Comparison of ENCODE assay signal across 14 cellular contexts in the genomic region with DNA sequence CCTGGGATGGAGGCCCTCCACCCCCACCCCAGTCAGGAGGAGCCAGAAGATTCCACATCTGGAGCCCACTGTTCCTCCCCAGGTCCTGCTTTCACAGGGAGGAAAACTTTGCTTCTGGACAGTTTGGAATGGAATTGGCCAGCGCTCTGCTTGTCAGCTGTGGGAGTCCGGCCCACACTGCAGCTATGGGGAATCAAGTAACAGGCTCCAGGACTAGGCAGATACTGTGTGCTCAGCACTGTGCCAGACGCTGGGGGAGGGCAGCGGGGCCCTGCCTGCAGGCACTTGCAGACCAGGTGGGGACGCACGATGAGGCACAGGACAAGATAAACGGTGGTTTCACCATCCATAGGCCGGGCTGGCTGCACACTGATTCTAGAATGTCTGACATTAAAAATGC.
DNase-seq lines count a peak whose midpoint lies in the region; ATAC-seq and TF ChIP-seq lines count a peak whose summit lies in the region.
"Had no signal": no experiment of that assay in that cellular context is flagged by ENCODE, and none has a peak within 500 bp of the region (broad histone marks: within the 10 kb centered on the region; RNA-seq: fewer than 3 reads in every experiment).

No MANE protein-coding gene starts in this region.

- intact Hi-C loops in breast epithelium (cut with DNase I; ENCODE audit: low total_unique reads) = no loop called here
- intact Hi-C loops in MCF 10A (cut with micrococcal nuclease) = no loop called here
- intact Hi-C loops in heart right ventricle (cut with DNase I) = loop anchor here in 1 of 10 donors (5.0 kb wide), 1 partner anchor 39 kb away; no protein-coding TSS in a partner anchor

- no peak overlapping the region for H3K4me3 Mint-ChIP-seq in MCF 10A (ENCODE audit: unreplicated experiment)
- H3K4me3 Mint-ChIP-seq: activated naive CD8-positive, alpha-beta T cell treated with anti-CD3 and anti-CD28 coated beads, Interleukin-2, amount 50 U/mL, for 24 hours had no signal

- 33 to 45% methylated on average over 8 of the region's 8 CpGs for WGBS in heart right ventricle, 2 donors

- H3K27me3 ChIP-seq in breast epithelium (no peaks in the 10 kb centered on the region), heart right ventricle (no peaks in the 10 kb centered on the region)
- H3K27me3 ChIP-seq: pancreas had no signal

- no peaks in the 10 kb centered on the region for H3K9me3 Mint-ChIP-seq in MCF 10A (ENCODE audit: unreplicated experiment)
- H3K9me3 Mint-ChIP-seq: activated naive CD8-positive, alpha-beta T cell treated with anti-CD3 and anti-CD28 coated beads, Interleukin-2, amount 50 U/mL, for 24 hours had no signal

- no peak for TF ChIP-seq POLR2A in breast epithelium (IDR thresholded peaks at IDR 0.05)

- H3K4me1 Mint-ChIP-seq in MCF 10A (ENCODE audit: insufficient read depth, unreplicated experiment) = peaks cover 37% of the 10 kb centered on the region

- H3K4me1 ChIP-seq in breast epithelium = peaks cover 9 to 11% of the 10 kb centered on the region in 2 donors
- H3K4me1 ChIP-seq in heart right ventricle = peaks cover 36 to 69% (median 56%) of the 10 kb centered on the region in 9 donors

- no peak overlapping the region for H3K4me3 ChIP-seq in breast epithelium
- no peak overlapping the region for H3K4me3 ChIP-seq in heart right ventricle
- H3K4me3 ChIP-seq: pancreas had no signal

- DNase-seq in breast epithelium (ENCODE audit: low spot score in 2 of 2) = no peak
- no peak for DNase-seq in MCF 10A (ENCODE audit: unreplicated experiment)
- peak; percentile 68 to 71 for DNase-seq in heart right ventricle
- DNase-seq in pons (ENCODE audit: low spot score) = peak; percentile 52
- DNase-seq in NAMALWA (ENCODE audit: low spot score) = no peak
- no peak for DNase-seq in NOMO-1 treated with dmso at 0.1 percent for 144 hours (lab: John Stamatoyannopoulos, UW; ENCODE audit: unreplicated experiment)
- no peak for DNase-seq in NCI-H524 (lab: John Stamatoyannopoulos, UW)
- DNase-seq: 8988T; activated CD8-positive, alpha-beta memory T cell treated with anti-CD3 and anti-CD28 coated beads for 24 hours; activated naive CD8-positive, alpha-beta T cell treated with anti-CD3 and anti-CD28 coated beads, Interleukin-2, amount 50 U/mL, for 24 hours; DMS153; NCI-H1436 treated with DMSO at 0.1 percent for 48 hours; pancreas had no signal

- BruUV-seq in MCF 10A (replicated peaks; lab: Mats Ljungman, UMichigan) = no TSS peak

- peaks cover 31% of the 10 kb centered on the region for H3K36me3 Mint-ChIP-seq in MCF 10A (ENCODE audit: insufficient read depth, unreplicated experiment)

- no peak overlapping the region for H3K27ac Mint-ChIP-seq in MCF 10A (ENCODE audit: low read depth, unreplicated experiment)
- H3K27ac Mint-ChIP-seq: activated naive CD8-positive, alpha-beta T cell treated with anti-CD3 and anti-CD28 coated beads, Interleukin-2, amount 50 U/mL, for 24 hours had no signal

- POLR2A ChIA-PET in MCF 10A (lab: Yijun Ruan, JAX) = interaction anchor here (0.6 kb wide), 1 partner anchor 130 kb away, joined by 3 read pairs; no protein-coding TSS in a partner anchor

- ATAC-seq in heart right ventricle (peak; percentile 62 to 85 (median 73)), GM21423 (IDR thresholded peaks at IDR 0.05; ENCODE audit: unreplicated experiment) (no peak)
- ATAC-seq: activated naive CD8-positive, alpha-beta T cell treated with anti-CD3 and anti-CD28 coated beads, Interleukin-2, amount 50 U/mL, for 24 hours; pancreas had no signal

- no peak for TF ChIP-seq CTCF in breast epithelium (IDR thresholded peaks at IDR 0.05)
- no peak for TF ChIP-seq CTCF in MCF 10A (IDR thresholded peaks at IDR 0.05; ENCODE audit: unreplicated experiment)
- no peak for TF ChIP-seq CTCF in heart right ventricle (IDR thresholded peaks at IDR 0.05)

- peak overlapping the region; percentile 64 to 70 for H3K27ac ChIP-seq in breast epithelium
- H3K27ac ChIP-seq in heart right ventricle = peak overlapping the region; percentile 3 to 88 (median 76)
- H3K27ac ChIP-seq: pancreas had no signal

- H3K9me3 ChIP-seq in breast epithelium (no peaks in the 10 kb centered on the region), heart right ventricle (no peaks in the 10 kb centered on the region)
- H3K9me3 ChIP-seq: pancreas had no signal

- H3K27me3 Mint-ChIP-seq in MCF 10A (ENCODE audit: insufficient read depth, unreplicated experiment) = no peaks in the 10 kb centered on the region
- H3K27me3 Mint-ChIP-seq: activated naive CD8-positive, alpha-beta T cell treated with anti-CD3 and anti-CD28 coated beads, Interleukin-2, amount 50 U/mL, for 24 hours had no signal

- CTCF ChIA-PET in MCF 10A (lab: Yijun Ruan, JAX) = interaction anchor here (0.6 to 1.2 kb wide), 3 partner anchors 61 to 294 kb away, joined by 3 to 7 read pairs (median 5); no protein-coding TSS in a partner anchor

- H3K36me3 ChIP-seq in breast epithelium (no peaks in the 10 kb centered on the region), heart right ventricle (peaks cover 0 to 33% (median 0%) of the 10 kb centered on the region in 9 donors)

Comparison
In these comparisons a context has a peak if more than half of its experiments do, and no peak if none do; other contexts are left out.
1. DNase-seq: peak in heart right ventricle (2 of 2) and pons (single experiment); none in breast epithelium (0 of 2), MCF 10A (single experiment), NAMALWA (single experiment), NOMO-1 treated with dmso at 0.1 percent for 144 hours (single experiment) and NCI-H524 (0 of 2).